In the genomic region with DNA sequence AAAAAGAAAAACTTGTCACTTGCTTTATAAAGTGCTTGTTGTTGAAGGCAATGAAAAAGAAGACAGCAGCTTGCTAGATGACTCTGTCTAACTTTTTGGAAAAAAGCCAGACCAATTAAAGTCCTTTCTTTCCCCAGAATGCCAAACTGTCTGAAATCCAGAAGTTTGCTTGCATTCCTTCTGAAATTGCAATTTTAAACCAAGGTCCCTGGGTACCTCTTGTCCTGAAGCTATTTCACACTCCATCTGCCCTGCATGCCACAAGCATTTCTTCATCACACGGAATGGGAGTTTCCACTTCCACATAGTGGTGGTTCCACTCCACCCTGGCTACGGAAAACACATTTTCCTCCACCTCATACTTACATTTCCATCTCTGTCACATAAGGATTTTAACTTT, we compare ENCODE assay signal across 13 cellular contexts.
DNase-seq lines count a peak whose midpoint lies in the region; ATAC-seq and TF ChIP-seq lines count a peak whose summit lies in the region.
"Had no signal": no experiment of that assay in that cellular context is flagged by ENCODE, and none has a peak within 500 bp of the region (broad histone marks: within the 10 kb centered on the region; RNA-seq: fewer than 3 reads in every experiment).

No MANE protein-coding gene starts in this region.

- no peak overlapping the region for H3K4me3 ChIP-seq in fibroblast of mammary gland (ENCODE audit: control insufficient read depth, low read depth, low read length)
- H3K4me3 ChIP-seq: tibial nerve had no signal

- in situ Hi-C loops in Caki2 (cut with HindIII; ENCODE audit: low pct_unique_long_range_greater_than_20kb, low sequenced_read_pairs): no loop called here

- peaks cover 54% of the 10 kb centered on the region for H3K4me1 Mint-ChIP-seq in osteocyte (ENCODE audit: unreplicated experiment)

- H3K27me3 Mint-ChIP-seq in osteocyte (ENCODE audit: unreplicated experiment): no peaks in the 10 kb centered on the region

- peaks cover 37% of the 10 kb centered on the region for H3K36me3 Mint-ChIP-seq in osteocyte (ENCODE audit: unreplicated experiment)
- peaks cover 9 to 26% of the 10 kb centered on the region in 2 donors for H3K36me3 Mint-ChIP-seq in activated naive CD4-positive, alpha-beta T cell treated with anti-CD3 and anti-CD28 coated beads, Interleukin-2, amount 50 U/mL, for 72 hours

- H3K27ac Mint-ChIP-seq in osteocyte (ENCODE audit: unreplicated experiment): peak overlapping the region; percentile 91
- H3K27ac Mint-ChIP-seq in activated naive CD4-positive, alpha-beta T cell treated with anti-CD3 and anti-CD28 coated beads, Interleukin-2, amount 50 U/mL, for 72 hours: no peak overlapping the region

- H3K9me3 Mint-ChIP-seq in osteocyte (ENCODE audit: unreplicated experiment): peaks cover 20% of the 10 kb centered on the region
- H3K9me3 Mint-ChIP-seq in activated naive CD4-positive, alpha-beta T cell treated with anti-CD3 and anti-CD28 coated beads, Interleukin-2, amount 50 U/mL, for 72 hours: peaks cover 5 to 7% of the 10 kb centered on the region in 2 donors

- no peak for TF ChIP-seq CTCF in fibroblast of mammary gland (conservative IDR thresholded peaks at IDR 0.05; ENCODE audit: control insufficient read depth, insufficient read depth, low read depth, low read length)
- no peak for TF ChIP-seq CTCF in osteocyte (IDR thresholded peaks at IDR 0.05)

- ATAC-seq in activated naive CD4-positive, alpha-beta T cell treated with anti-CD3 and anti-CD28 coated beads, Interleukin-2, amount 50 U/mL, for 72 hours: no peak
- no peak for ATAC-seq in GM21367 (IDR thresholded peaks at IDR 0.05; ENCODE audit: unreplicated experiment)

- no peak overlapping the region for H3K4me3 Mint-ChIP-seq in osteocyte (ENCODE audit: unreplicated experiment)

- DNase-seq in Caki2 (ENCODE audit: low read depth) (peak; percentile 24), NCI-H446 (lab: John Stamatoyannopoulos, UW) (peak; percentile 30 to 88), fibroblast of mammary gland (ENCODE audit: low read depth) (peak; percentile 65), osteocyte (ENCODE audit: extremely low spot score, unreplicated experiment) (no peak)
- no peak for DNase-seq in activated naive CD4-positive, alpha-beta T cell treated with anti-CD3 and anti-CD28 coated beads, Interleukin-2, amount 50 U/mL, for 72 hours (ENCODE audit: low spot score in 2 of 2)
- DNase-seq in activated naive CD4-positive, alpha-beta T cell (lab: John Stamatoyannopoulos, UW): no peak
- no peak for DNase-seq in stimulated activated CD4-positive, alpha-beta T cell treated with anti-CD3 and anti-CD28 coated beads, Interleukin-4, amount 100 ng/mL, for 24 hours
- DNase-seq: activated CD4-positive, CD25-positive, alpha-beta regulatory T cell treated with anti-CD3 and anti-CD28 coated beads, Interleukin-2, amount 50 U/mL, for 72 hours; Caco-2; NCI-H1092; stimulated activated CD4-positive, alpha-beta T cell treated with anti-CD3 and anti-CD28 coated beads, Interleukin-1b, Interleukin-23, amount 100 ng/mL, for 48 hours had no signal

Comparison
In these comparisons a context has a peak if more than half of its experiments do, and no peak if none do; other contexts are left out.
1. DNase-seq: peak in Caki2 (single experiment), NCI-H446 (2 of 2) and fibroblast of mammary gland (single experiment); none in osteocyte (single experiment), activated naive CD4-positive, alpha-beta T cell treated with anti-CD3 and anti-CD28 coated beads, Interleukin-2, amount 50 U/mL, for 72 hours (0 of 2), activated naive CD4-positive, alpha-beta T cell (0 of 4) and stimulated activated CD4-positive, alpha-beta T cell treated with anti-CD3 and anti-CD28 coated beads, Interleukin-4, amount 100 ng/mL, for 24 hours (single experiment).